8 cellular contexts compared by ENCODE assay signal in the genomic region with DNA sequence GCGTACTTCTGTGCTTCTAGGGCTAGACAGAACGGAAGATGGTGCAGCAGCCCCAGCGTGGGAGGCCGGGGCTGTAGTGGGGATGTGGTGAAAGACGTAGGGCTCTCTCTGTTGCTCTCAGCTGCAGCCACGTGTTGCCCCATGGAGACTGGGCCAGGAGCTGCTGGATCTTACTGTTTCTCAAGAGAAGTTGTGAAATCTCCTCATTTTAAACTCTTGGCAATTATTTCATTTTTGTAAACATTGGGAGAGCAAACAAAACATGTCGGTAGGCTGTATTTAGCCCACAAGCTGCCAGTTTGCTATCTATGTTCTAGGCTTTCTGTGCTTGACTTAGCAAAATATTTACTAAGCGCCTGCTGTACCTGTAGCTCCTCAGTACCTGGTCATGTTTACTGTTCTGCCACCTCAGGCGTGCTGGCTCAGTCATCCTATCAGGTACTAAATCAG. TPM values are rescaled to one million over a fixed set of nuclear protein-coding genes. Genes with fewer than 3 reads are reported as not detected.
A peak's percentile ranks its signal among the peaks of the same experiment; 100 is the strongest.
DNase-seq lines count a peak whose midpoint lies in the region; ATAC-seq and TF ChIP-seq lines count a peak whose summit lies in the region.

No MANE protein-coding gene starts in this region.

- no peaks in the 10 kb centered on the region for H3K27me3 ChIP-seq in suprapubic skin

- no peak overlapping the region for H3K27ac ChIP-seq in suprapubic skin

- no peak for TF ChIP-seq CTCF in suprapubic skin (IDR thresholded peaks at IDR 0.05)

- no peaks in the 10 kb centered on the region for H3K9me3 ChIP-seq in suprapubic skin

- intact Hi-C loops in left ventricle myocardium superior (cut with micrococcal nuclease): no loop called here

- 54% methylated on average over 9 of the region's 9 CpGs for WGBS in suprapubic skin

- no peak for TF ChIP-seq EP300 in suprapubic skin (IDR thresholded peaks at IDR 0.05)

- no peak overlapping the region for H3K4me3 ChIP-seq in suprapubic skin

- ATAC-seq in GM18867 (IDR thresholded peaks at IDR 0.05; ENCODE audit: unreplicated experiment) (peak; percentile 36), left ventricle myocardium superior (peak; percentile 97), HG03139 (IDR thresholded peaks at IDR 0.05; ENCODE audit: unreplicated experiment) (no peak)

- no peaks in the 10 kb centered on the region for H3K36me3 ChIP-seq in suprapubic skin

- no peak for TF ChIP-seq POLR2A in suprapubic skin (IDR thresholded peaks at IDR 0.05)

- H3K4me1 ChIP-seq in suprapubic skin: peaks cover 16% of the 10 kb centered on the region

- DNase-seq in NOMO-1 treated with dmso at 0.1 percent for 144 hours (lab: John Stamatoyannopoulos, UW; ENCODE audit: unreplicated experiment) (peak; percentile 32), left ventricle myocardium superior (peak; percentile 78), suprapubic skin (ENCODE audit: low spot score in 2 of 2) (peak; percentile 80 to 83), NCI-H1092 treated with DMSO at 0.1 percent for 48 hours (lab: John Stamatoyannopoulos, UW) (no peak), activated T-cell treated with anti-CD3 and anti-CD28 coated beads for 4 hours (no peak)
- DNase-seq in effector CD8-positive, alpha-beta T cell (lab: John Stamatoyannopoulos, UW): no peak

RNA-seq across cellular contexts. Expression of a gene that starts 15.9 kb away (rescaled TPM):
- 35.8 TPM for total RNA-seq in left ventricle myocardium superior
- total RNA-seq in suprapubic skin: 10 to 100 TPM; 38.2 to 58.2 (median 42.8) TPM

RNA-seq across cellular contexts. Expression of a gene that starts 35.8 kb away (rescaled TPM):
- total RNA-seq in left ventricle myocardium superior: 626 TPM
- total RNA-seq in suprapubic skin: 1,000 to 10,000 TPM in 3 of 4 donors, 100 to 1,000 TPM in 1; 864 to 1,286 (median 1,238) TPM

RNA-seq across cellular contexts. Expression of a gene that starts 50.8 kb away (rescaled TPM):
- total RNA-seq in left ventricle myocardium superior (44.7 TPM), suprapubic skin (10 to 100 TPM; 49.4 to 93.1 (median 74.3) TPM)

Comparison
In these comparisons a context has a peak if more than half of its experiments do, and no peak if none do; other contexts are left out.
1. DNase-seq: peak in NOMO-1 treated with dmso at 0.1 percent for 144 hours (single experiment), left ventricle myocardium superior (single experiment) and suprapubic skin (2 of 2); none in NCI-H1092 treated with DMSO at 0.1 percent for 48 hours (single experiment), activated T-cell treated with anti-CD3 and anti-CD28 coated beads for 4 hours (single experiment) and effector CD8-positive, alpha-beta T cell (single experiment).